ENCODE assay signal across 8 cellular contexts in genomic region chr10:103592186-103593021, GRCh38.
DNase-seq lines count a peak whose midpoint lies in the region; ATAC-seq, FAIRE-seq and TF ChIP-seq lines count a peak whose summit lies in the region.

No MANE protein-coding gene starts in this region.

- no peak overlapping the region for H3K27ac ChIP-seq in VCaP

- DNase-seq in AG08396 (ENCODE audit: low spot score) (peak; percentile 81), GM18507 (ENCODE audit: extremely low spot score, insufficient read length, low read depth) (peak; percentile 64), HTR-8/SVneo (ENCODE audit: insufficient read length, low spot score) (peak; percentile 82), ecto neural progenitor cell (ENCODE audit: low spot score) (peak; percentile 78), naive B cell (peak; percentile 29), NCI-H345 treated with DMSO at 0.1 percent for 48 hours (lab: John Stamatoyannopoulos, UW; ENCODE audit: unreplicated experiment) (no peak), mesenteric fat pad (ENCODE audit: low spot score) (no peak)

- ATAC-seq in naive B cell (ENCODE audit: low read depth in 2 of 2), result peak; percentile 54 to 56

- H3K36me3 Mint-ChIP-seq in naive B cell, result no peaks in the 10 kb centered on the region

- no peaks in the 10 kb centered on the region for H3K4me1 Mint-ChIP-seq in naive B cell

- H3K27ac Mint-ChIP-seq in naive B cell, result no peak overlapping the region

- peak; percentile 84 for TF ChIP-seq CTCF in VCaP (conservative IDR thresholded peaks at IDR 0.05)

- peaks cover 0 to 4% (median 0%) of the 10 kb centered on the region in 7 donors for H3K9me3 Mint-ChIP-seq in naive B cell

- H3K4me3 Mint-ChIP-seq in naive B cell, result no peak overlapping the region

- FAIRE-seq in GM18507 (lab: Jason Lieb, UNC) (peak; percentile 79), HTR-8/SVneo (lab: Jason Lieb, UNC) (peak; percentile 74)

- H3K27me3 Mint-ChIP-seq in naive B cell, result no peaks in the 10 kb centered on the region

Comparison
In these comparisons a context has a peak if more than half of its experiments do, and no peak if none do; other contexts are left out.
1. DNase-seq: peak in AG08396 (single experiment), GM18507 (single experiment), HTR-8/SVneo (single experiment), ecto neural progenitor cell (single experiment) and naive B cell (single experiment); none in NCI-H345 treated with DMSO at 0.1 percent for 48 hours (single experiment) and mesenteric fat pad (single experiment).